In genomic region chr22:17171313-17172171, GRCh38 we compare ENCODE assay signal across 8 cellular contexts. TPM values are rescaled to one million over a fixed set of nuclear protein-coding genes. Genes with fewer than 3 reads are reported as not detected.
DNase-seq lines count a peak whose midpoint lies in the region; ATAC-seq, FAIRE-seq and TF ChIP-seq lines count a peak whose summit lies in the region.

No MANE protein-coding gene starts in this region.

- POLR2A ChIA-PET in Caco-2 (lab: Charles Lee) (interaction anchor here (0.5 to 1.5 kb wide), 4 partner anchors 12 to 413 kb away, joined by 3 to 7 read pairs (median 4); partner anchors contain the start of gene HDHD5), endothelial cell of umbilical vein (lab: Charles Lee) (interaction anchor here (0.5 to 1.0 kb wide), 8 partner anchors 9 to 330 kb away, joined by 3 to 5 read pairs (median 3); no protein-coding TSS in a partner anchor)

- H3K36me3 ChIP-seq in Caco-2 (ENCODE audit: control insufficient read depth, insufficient read depth, low read length) (no peaks in the 10 kb centered on the region), endothelial cell of umbilical vein (ENCODE audit: control insufficient read depth in 2 of 2, extremely low read depth in 1 of 2, insufficient read depth in 2 of 2, low read length in 2 of 2) (no peaks in the 10 kb centered on the region)

- peak; percentile 90 for FAIRE-seq in endothelial cell of umbilical vein (lab: Jason Lieb, UNC)

- CTCF ChIA-PET in Caco-2 (lab: Charles Lee) (interaction anchor here (0.5 to 2.5 kb wide), 46 partner anchors 9 to 333 kb away, joined by 3 to 90 read pairs (median 4); partner anchors contain the start of genes CECR2 and HDHD5), endothelial cell of umbilical vein (lab: Charles Lee) (interaction anchor here (0.6 to 5.6 kb wide), 66 partner anchors 9 to 905 kb away, joined by 3 to 215 read pairs (median 4); partner anchors contain the start of genes ADA2, CECR2, HDHD5 and IL17RA)

- H3K4me1 Mint-ChIP-seq in Caco-2 (ENCODE audit: low read depth, unreplicated experiment) = peaks cover 7% of the 10 kb centered on the region

- peak; percentile 65 to 93 for TF ChIP-seq CTCF in Caco-2 (IDR thresholded peaks at IDR 0.05; ENCODE audit: insufficient read depth in 1 of 2, low read depth in 1 of 2, low read length in 1 of 2, severe bottlenecking in 1 of 2, unreplicated experiment in 1 of 2)
- TF ChIP-seq CTCF in endothelial cell of umbilical vein (IDR thresholded peaks at IDR 0.05; ENCODE audit: extremely low read depth in 1 of 2, insufficient read depth in 1 of 2, low read depth in 1 of 2, low read length in 2 of 2) = peak; percentile 68 to 95

- peak; percentile 89 to 94 for DNase-seq in Caco-2
- DNase-seq in HK-2 (ENCODE audit: unreplicated experiment) = peak; percentile 91
- DNase-seq in NCI-H82 treated with DMSO at 0.1 percent for 48 hours (lab: John Stamatoyannopoulos, UW; ENCODE audit: unreplicated experiment) = peak; percentile 62
- peak; percentile 61 for DNase-seq in activated CD8-positive, alpha-beta memory T cell treated with anti-CD3 and anti-CD28 coated beads, Interleukin-2, amount 50 U/mL, for 24 hours (ENCODE audit: extremely low read depth)
- DNase-seq in endothelial cell of umbilical vein (ENCODE audit: low read depth, low spot score) = peak; percentile 89
- peak; percentile 49 to 57 for DNase-seq in stimulated activated CD8-positive, alpha-beta memory T cell treated with anti-CD3 and anti-CD28 coated beads, Interleukin-2, amount 100 ng/mL, for 1 hour (ENCODE audit: low read depth in 2 of 2)

- H3K27me3 ChIP-seq in Caco-2 (replicated peaks; ENCODE audit: control insufficient read depth, insufficient read depth, low read length) (no peaks in the 10 kb centered on the region), endothelial cell of umbilical vein (ENCODE audit: control insufficient read depth in 2 of 2, insufficient read depth in 2 of 2, low read length in 2 of 2) (no peaks in the 10 kb centered on the region), mononuclear cell (ENCODE audit: insufficient read depth, low read length) (no peaks in the 10 kb centered on the region)

- dilution Hi-C loops in endothelial cell of umbilical vein (cut with MboI; ENCODE audit: extremely low pct_ligation_motif_present, low sequenced_read_pairs) = no loop called here

- 0 out of 2 replicates have a peak, but pooled peaks cover 3% of the 10 kb centered on the region for H3K4me1 ChIP-seq in Caco-2
- peaks cover 2% of the 10 kb centered on the region for H3K4me1 ChIP-seq in endothelial cell of umbilical vein (ENCODE audit: control insufficient read depth, extremely low read depth, insufficient read depth, low read length)
- peaks cover 17% of the 10 kb centered on the region for H3K4me1 ChIP-seq in mononuclear cell (ENCODE audit: insufficient read depth, low read length)

- no peaks in the 10 kb centered on the region for H3K9me1 ChIP-seq in endothelial cell of umbilical vein (replicated peaks; ENCODE audit: control insufficient read depth, extremely low read depth, insufficient read depth, low read length)

- peak; percentile 93 for ATAC-seq in GM19463 (IDR thresholded peaks at IDR 0.05; ENCODE audit: unreplicated experiment)

- H2AFZ ChIP-seq in endothelial cell of umbilical vein (ENCODE audit: low read depth, low read length) = peak overlapping the region; percentile 95

- no peak for TF ChIP-seq POLR2A in endothelial cell of umbilical vein (IDR thresholded peaks at IDR 0.05; ENCODE audit: low read depth, low read length)

- intact Hi-C loops in Caco-2 (cut with micrococcal nuclease; ENCODE audit: unreplicated experiment) = loop anchor here (1.0 kb wide), 3 partner anchors 12 to 330 kb away; partner anchors contain the start of gene HDHD5
- intact Hi-C loops in endothelial cell of umbilical vein (cut with micrococcal nuclease) = loop anchor here (1.0 to 10.0 kb wide), 9 partner anchors 12 to 330 kb away; partner anchors contain the start of gene HDHD5

- peak overlapping the region; percentile 69 for H3K4me3 ChIP-seq in Caco-2 (ENCODE audit: low read depth, low read length)
- peak overlapping the region; percentile 13 to 53 (median 46) for H3K4me3 ChIP-seq in endothelial cell of umbilical vein (replicated peaks in 1 of 3; ENCODE audit: insufficient read depth in 1 of 3, low read depth in 1 of 3, low read length in 3 of 3)
- H3K4me3 ChIP-seq in mononuclear cell (ENCODE audit: low read length) = peak overlapping the region; percentile 55

- no peaks in the 10 kb centered on the region for H4K20me1 ChIP-seq in endothelial cell of umbilical vein (replicated peaks; ENCODE audit: control insufficient read depth, extremely low read depth, insufficient read depth, low read length)

- BruUV-seq in Caco-2 (replicated peaks; lab: Mats Ljungman, UMichigan) = TSS peak; percentile 74
- BruUV-seq in endothelial cell of umbilical vein (replicated peaks; lab: Mats Ljungman, UMichigan) = no TSS peak

- peak overlapping the region; percentile 89 for H3K4me3 Mint-ChIP-seq in Caco-2 (ENCODE audit: unreplicated experiment)

- peak overlapping the region; percentile 88 for H3K9ac ChIP-seq in endothelial cell of umbilical vein (replicated peaks; ENCODE audit: extremely low read depth, insufficient read depth, low read length)

- H3K27ac ChIP-seq in endothelial cell of umbilical vein (ENCODE audit: insufficient read depth, low read depth, low read length) = peak overlapping the region; percentile 84

- H3K36me3 Mint-ChIP-seq in Caco-2 (ENCODE audit: insufficient read depth, unreplicated experiment) = no peaks in the 10 kb centered on the region

- H3K9me3 Mint-ChIP-seq in Caco-2 (ENCODE audit: unreplicated experiment) = no peaks in the 10 kb centered on the region

- H3K27ac Mint-ChIP-seq in Caco-2 (ENCODE audit: unreplicated experiment) = peak overlapping the region; percentile 84

- peaks cover 5% of the 10 kb centered on the region for H3K27me3 Mint-ChIP-seq in Caco-2 (ENCODE audit: insufficient read depth, unreplicated experiment)

- H3K9me3 ChIP-seq in Caco-2 (no peaks in the 10 kb centered on the region), endothelial cell of umbilical vein (replicated peaks; ENCODE audit: control insufficient read depth, insufficient read depth, low read length) (no peaks in the 10 kb centered on the region), mononuclear cell (ENCODE audit: low read depth, low read length) (no peaks in the 10 kb centered on the region)

- H3K79me2 ChIP-seq in endothelial cell of umbilical vein (ENCODE audit: control insufficient read depth, insufficient read depth, low read length) = no peaks in the 10 kb centered on the region

- H3K4me2 ChIP-seq in endothelial cell of umbilical vein (ENCODE audit: insufficient read depth, low read length) = peak overlapping the region; percentile 11

TF ChIP-seq in endothelial cell of umbilical vein, 7 proteins besides CTCF, POLR2A, EP300 and RAD21:
- no peak for TF ChIP-seq MYC (IDR thresholded peaks at IDR 0.05; ENCODE audit: low read depth, low read length)
- TF ChIP-seq, protein P1, sequence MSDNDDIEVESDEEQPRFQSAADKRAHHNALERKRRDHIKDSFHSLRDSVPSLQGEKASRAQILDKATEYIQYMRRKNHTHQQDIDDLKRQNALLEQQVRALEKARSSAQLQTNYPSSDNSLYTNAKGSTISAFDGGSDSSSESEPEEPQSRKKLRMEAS (IDR thresholded peaks at IDR 0.05; ENCODE audit: insufficient read depth, insufficient read length) = no peak
- TF ChIP-seq POLR2AphosphoS5 (IDR thresholded peaks at IDR 0.05; ENCODE audit: insufficient read depth, low read depth, low read length) = peak; percentile 69

RNA-seq across cellular contexts. Expression of gene HDHD5, which starts 12.5 kb away (rescaled TPM):
- 57.0 and 63.7 TPM in 2 replicates for total RNA-seq in Caco-2 (2022)
- 28.1 and 29.1 TPM in 2 replicates for total RNA-seq in endothelial cell of umbilical vein
- polyA plus RNA-seq in endothelial cell of umbilical vein = 49.5 and 54.1 TPM in 2 replicates
- polyA plus RNA-seq in endothelial cell of umbilical vein (2011; cell fraction: cytosol; rRNA removed) = 35.8 and 40.1 TPM in 2 replicates
- polyA plus RNA-seq in endothelial cell of umbilical vein (2011; cell fraction: nucleus; rRNA removed) = 31.0 and 31.3 TPM in 2 replicates
- polyA plus RNA-seq in endothelial cell of umbilical vein (2012) = 28.8 and 29.6 TPM in 2 replicates
- 23.9 and 24.9 TPM in 2 replicates for polyA minus RNA-seq in endothelial cell of umbilical vein
- polyA minus RNA-seq in endothelial cell of umbilical vein (2011; cell fraction: cytosol; rRNA and poly(A)+ RNA removed) = 22.0 TPM
- 11.1 and 11.8 TPM in 2 replicates for polyA minus RNA-seq in endothelial cell of umbilical vein (2011; cell fraction: nucleus; rRNA and poly(A)+ RNA removed)
- 12.5 TPM for total RNA-seq in mononuclear cell

RNA-seq across cellular contexts. Expression of gene ADA2, which starts 47.7 kb away (rescaled TPM):
- not detected in 2 replicates for total RNA-seq in Caco-2 (2022)
- 5.2 and 11.4 TPM in 2 replicates for total RNA-seq in endothelial cell of umbilical vein
- 11.0 and 11.8 TPM in 2 replicates for polyA plus RNA-seq in endothelial cell of umbilical vein
- 7.6 and 8.4 TPM in 2 replicates for polyA plus RNA-seq in endothelial cell of umbilical vein (2011; cell fraction: cytosol; rRNA removed)
- 6.4 and 7.4 TPM in 2 replicates for polyA plus RNA-seq in endothelial cell of umbilical vein (2011; cell fraction: nucleus; rRNA removed)
- polyA plus RNA-seq in endothelial cell of umbilical vein (2012) = 22.0 and 40.2 TPM in 2 replicates
- polyA minus RNA-seq in endothelial cell of umbilical vein = 8.7 and 9.4 TPM in 2 replicates
- polyA minus RNA-seq in endothelial cell of umbilical vein (2011; cell fraction: cytosol; rRNA and poly(A)+ RNA removed) = not detected
- 2.3 and 4.2 TPM in 2 replicates for polyA minus RNA-seq in endothelial cell of umbilical vein (2011; cell fraction: nucleus; rRNA and poly(A)+ RNA removed)
- total RNA-seq in mononuclear cell = 74.0 TPM

RNA-seq across cellular contexts. Expression of gene TMEM121B, which starts 50.4 kb away (rescaled TPM):
- total RNA-seq in Caco-2 (2022) (0.49 and 0.82 TPM in 2 replicates), endothelial cell of umbilical vein (0.33 and 0.37 TPM in 2 replicates), mononuclear cell (1.3 TPM)
- 0.18 and 0.21 TPM in 2 replicates for polyA plus RNA-seq in endothelial cell of umbilical vein
- 0.08 and 0.17 TPM in 2 replicates for polyA plus RNA-seq in endothelial cell of umbilical vein (2011; cell fraction: cytosol; rRNA removed)
- 0.13 and 0.20 TPM in 2 replicates for polyA plus RNA-seq in endothelial cell of umbilical vein (2011; cell fraction: nucleus; rRNA removed)
- polyA plus RNA-seq in endothelial cell of umbilical vein (2012) = 0.28 and 0.53 TPM in 2 replicates
- polyA minus RNA-seq in endothelial cell of umbilical vein = 0.13 and 0.41 TPM in 2 replicates
- polyA minus RNA-seq in endothelial cell of umbilical vein (2011; cell fraction: cytosol; rRNA and poly(A)+ RNA removed) = not detected
- 0.24 TPM in 1 of 2 replicates, not detected in the other for polyA minus RNA-seq in endothelial cell of umbilical vein (2011; cell fraction: nucleus; rRNA and poly(A)+ RNA removed)

Comparison
In these comparisons a context has a peak if more than half of its experiments do, and no peak if none do; other contexts are left out.
1. Peak in every context shown above with its lines: DNase-seq, ATAC-seq, H3K4me3 ChIP-seq and H3K27ac ChIP-seq.